ENCODE assay signal across 13 cellular contexts in the genomic region with DNA sequence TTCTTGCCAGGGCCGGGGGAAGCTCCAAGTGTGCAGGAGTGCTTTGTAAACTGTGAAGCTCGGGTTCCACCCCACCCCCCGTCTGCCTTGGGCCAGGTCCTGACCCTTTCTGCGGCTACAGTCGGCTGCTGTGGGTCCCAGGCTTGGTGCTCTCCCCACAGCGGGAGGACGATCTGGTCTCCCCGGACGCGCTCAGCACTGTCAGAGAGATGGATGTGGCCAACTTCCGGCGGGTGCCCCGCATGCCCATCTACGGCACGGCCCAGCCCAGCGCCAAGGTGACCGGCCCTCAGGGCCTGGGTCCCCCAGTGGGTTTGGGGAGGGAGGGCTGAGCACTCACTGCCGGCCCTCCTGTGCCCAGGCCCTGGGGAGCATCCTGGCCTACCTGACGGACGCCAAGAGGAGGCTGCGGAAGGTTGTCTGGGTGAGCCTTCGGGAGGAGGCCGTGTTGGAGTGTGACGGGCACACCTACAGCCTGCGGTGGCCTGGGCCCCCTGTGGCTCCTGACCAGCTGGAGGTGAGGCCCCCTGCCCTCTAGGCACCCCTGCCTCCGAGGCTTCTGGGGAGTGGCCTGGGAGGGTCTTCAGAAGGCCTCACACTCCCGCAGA.
DNase-seq lines count a peak whose midpoint lies in the region; ATAC-seq and TF ChIP-seq lines count a peak whose summit lies in the region.
"Had no signal": no experiment of that assay in that cellular context is flagged by ENCODE, and none has a peak within 500 bp of the region (broad histone marks: within the 10 kb centered on the region; RNA-seq: fewer than 3 reads in every experiment).

No MANE protein-coding gene starts in this region.

- no peaks in the 10 kb centered on the region for H3K4me1 Mint-ChIP-seq in stimulated activated naive CD8-positive, alpha-beta T cell treated with anti-CD3 and anti-CD28 coated beads, Interleukin-15, amount 100 ng/mL, for 72 hours
- H3K4me1 Mint-ChIP-seq in chondrocyte (ENCODE audit: low read depth): peaks cover 10% of the 10 kb centered on the region
- peaks cover 1% of the 10 kb centered on the region for H3K4me1 Mint-ChIP-seq in stimulated activated memory B cell treated with anti-CD40 and anti-IgM and Interleukin-4, amounts not matched to agents 10 μg/mL and 1 μg/mL and 100 μg/mL, for 72 hours
- H3K4me1 Mint-ChIP-seq in natural killer cell: no peaks in the 10 kb centered on the region

- peak; percentile 31 for ATAC-seq in stimulated activated naive CD8-positive, alpha-beta T cell treated with anti-CD3 and anti-CD28 coated beads, Interleukin-15, amount 100 ng/mL, for 72 hours
- no peak for ATAC-seq in stimulated activated naive CD8-positive, alpha-beta T cell treated with anti-CD3 and anti-CD28 coated beads, Interleukin-15, Interleukin-2, amounts not matched to agents 100 U/mL and 50 U/mL, for 24 hours
- ATAC-seq in stimulated activated memory B cell treated with anti-CD40 and anti-IgM and Interleukin-4, amounts not matched to agents 10 μg/mL and 1 μg/mL and 100 μg/mL, for 72 hours: peak; percentile 28
- ATAC-seq in GM19395 (IDR thresholded peaks at IDR 0.05; ENCODE audit: unreplicated experiment): no peak
- no peak for ATAC-seq in natural killer cell

- H3K27me3 Mint-ChIP-seq in stimulated activated naive CD8-positive, alpha-beta T cell treated with anti-CD3 and anti-CD28 coated beads, Interleukin-15, amount 100 ng/mL, for 72 hours: no peaks in the 10 kb centered on the region
- H3K27me3 Mint-ChIP-seq in chondrocyte (ENCODE audit: low read depth) (peaks cover 3% of the 10 kb centered on the region), natural killer cell (ENCODE audit: low read depth in 2 of 2) (peaks cover 0 to under 1% of the 10 kb centered on the region in 2 donors)
- no peaks in the 10 kb centered on the region for H3K27me3 Mint-ChIP-seq in stimulated activated memory B cell treated with anti-CD40 and anti-IgM and Interleukin-4, amounts not matched to agents 10 μg/mL and 1 μg/mL and 100 μg/mL, for 72 hours
- H3K27me3 Mint-ChIP-seq: CD4-positive, alpha-beta T cell had no signal

- no peaks in the 10 kb centered on the region for H3K9me3 Mint-ChIP-seq in stimulated activated naive CD8-positive, alpha-beta T cell treated with anti-CD3 and anti-CD28 coated beads, Interleukin-15, amount 100 ng/mL, for 72 hours
- no peaks in the 10 kb centered on the region for H3K9me3 Mint-ChIP-seq in chondrocyte (ENCODE audit: low read depth)
- H3K9me3 Mint-ChIP-seq in stimulated activated memory B cell treated with anti-CD40 and anti-IgM and Interleukin-4, amounts not matched to agents 10 μg/mL and 1 μg/mL and 100 μg/mL, for 72 hours: no peaks in the 10 kb centered on the region
- H3K9me3 Mint-ChIP-seq in natural killer cell: no peaks in the 10 kb centered on the region
- H3K9me3 Mint-ChIP-seq: CD4-positive, alpha-beta T cell had no signal

- intact Hi-C loops in natural killer cell (cut with micrococcal nuclease): no loop called here

- H3K27ac Mint-ChIP-seq in stimulated activated naive CD8-positive, alpha-beta T cell treated with anti-CD3 and anti-CD28 coated beads, Interleukin-15, amount 100 ng/mL, for 72 hours: no peak overlapping the region
- no peak overlapping the region for H3K27ac Mint-ChIP-seq in chondrocyte (ENCODE audit: unreplicated experiment)
- H3K27ac Mint-ChIP-seq in stimulated activated memory B cell treated with anti-CD40 and anti-IgM and Interleukin-4, amounts not matched to agents 10 μg/mL and 1 μg/mL and 100 μg/mL, for 72 hours: no peak overlapping the region
- H3K27ac Mint-ChIP-seq in natural killer cell: no peak overlapping the region
- H3K27ac Mint-ChIP-seq: CD4-positive, alpha-beta T cell had no signal

- no peak for DNase-seq in stimulated activated naive CD8-positive, alpha-beta T cell treated with anti-CD3 and anti-CD28 coated beads, Interleukin-15, amount 100 ng/mL, for 72 hours
- DNase-seq in stimulated activated naive CD8-positive, alpha-beta T cell treated with anti-CD3 and anti-CD28 coated beads, Interleukin-15, Interleukin-2, amounts not matched to agents 100 U/mL and 50 U/mL, for 24 hours: no peak
- DNase-seq in chondrocyte (ENCODE audit: low spot score) (peak; percentile 77), NCI-H2227 (lab: John Stamatoyannopoulos, UW; ENCODE audit: unreplicated experiment) (no peak), natural killer cell (no peak)
- DNase-seq: ACHN; BE2C; Caco-2; CD4-positive, alpha-beta T cell; GM23248; HCEC 1CT had no signal

- no peaks in the 10 kb centered on the region for H3K36me3 Mint-ChIP-seq in chondrocyte (ENCODE audit: low read depth)
- peaks cover 6% of the 10 kb centered on the region for H3K36me3 Mint-ChIP-seq in stimulated activated memory B cell treated with anti-CD40 and anti-IgM and Interleukin-4, amounts not matched to agents 10 μg/mL and 1 μg/mL and 100 μg/mL, for 72 hours
- H3K36me3 Mint-ChIP-seq in natural killer cell: no peaks in the 10 kb centered on the region

- H3K4me3 Mint-ChIP-seq in stimulated activated naive CD8-positive, alpha-beta T cell treated with anti-CD3 and anti-CD28 coated beads, Interleukin-15, amount 100 ng/mL, for 72 hours: no peak overlapping the region
- H3K4me3 Mint-ChIP-seq in chondrocyte (ENCODE audit: unreplicated experiment) (no peak overlapping the region), natural killer cell (no peak overlapping the region)
- no peak overlapping the region for H3K4me3 Mint-ChIP-seq in stimulated activated memory B cell treated with anti-CD40 and anti-IgM and Interleukin-4, amounts not matched to agents 10 μg/mL and 1 μg/mL and 100 μg/mL, for 72 hours
- H3K4me3 Mint-ChIP-seq: CD4-positive, alpha-beta T cell had no signal

- TF ChIP-seq CTCF in chondrocyte (IDR thresholded peaks at IDR 0.05): no peak
- TF ChIP-seq CTCF in natural killer cell (IDR thresholded peaks at IDR 0.05): no peak

Comparison
In these comparisons a context has a peak if more than half of its experiments do, and no peak if none do; other contexts are left out.
1. ATAC-seq: peak in stimulated activated naive CD8-positive, alpha-beta T cell treated with anti-CD3 and anti-CD28 coated beads, Interleukin-15, amount 100 ng/mL, for 72 hours (single experiment) and stimulated activated memory B cell treated with anti-CD40 and anti-IgM and Interleukin-4, amounts not matched to agents 10 μg/mL and 1 μg/mL and 100 μg/mL, for 72 hours (single experiment); none in stimulated activated naive CD8-positive, alpha-beta T cell treated with anti-CD3 and anti-CD28 coated beads, Interleukin-15, Interleukin-2, amounts not matched to agents 100 U/mL and 50 U/mL, for 24 hours (single experiment), GM19395 (single experiment) and natural killer cell (0 of 3).